Comparison of ENCODE assay signal across 9 cellular contexts in genomic region chr14:105168093-105168420, GRCh38. TPM values are rescaled to one million over a fixed set of nuclear protein-coding genes. Genes with fewer than 3 reads are reported as not detected.
DNase-seq lines count a peak whose midpoint lies in the region; ATAC-seq and TF ChIP-seq lines count a peak whose summit lies in the region.
"Had no signal": no experiment of that assay in that cellular context is flagged by ENCODE, and none has a peak within 500 bp of the region (broad histone marks: within the 10 kb centered on the region; RNA-seq: fewer than 3 reads in every experiment).

No MANE protein-coding gene starts in this region.

- H3K9me3 ChIP-seq in iPS-20b (ENCODE audit: insufficient read depth, low read depth, low read length): no peaks in the 10 kb centered on the region

- CTCF ChIA-PET in activated CD4-positive, alpha-beta memory T cell treated with anti-CD3 and anti-CD28 coated beads, Interleukin-2, amount 10 ng/mL, durations not matched to agents 7 days and 5 days (lab: Charles Lee): no interaction called here

- no peaks in the 10 kb centered on the region for H3K4me1 ChIP-seq in iPS-20b (ENCODE audit: insufficient read depth, low read length)

- peaks cover 44% of the 10 kb centered on the region for H3K27me3 ChIP-seq in iPS-20b (ENCODE audit: insufficient read depth, low read length)

- H3K27ac ChIP-seq in iPS-20b (ENCODE audit: low read length): no peak overlapping the region

- H3K36me3 Mint-ChIP-seq in activated CD4-positive, alpha-beta T cell treated with anti-CD3 and anti-CD28 coated beads, Interleukin-2, amount 10 ng/mL, durations not matched to agents 24 days and 14 days (ENCODE audit: low read depth): no peaks in the 10 kb centered on the region
- no peaks in the 10 kb centered on the region for H3K36me3 Mint-ChIP-seq in activated CD4-positive, alpha-beta memory T cell treated with anti-CD3 and anti-CD28 coated beads, Interleukin-2, amount 10 ng/mL, durations not matched to agents 7 days and 5 days (ENCODE audit: low read depth)
- peaks cover 0 to 2% of the 10 kb centered on the region in 2 donors for H3K36me3 Mint-ChIP-seq in stimulated activated naive B cell treated with anti-CD40 and anti-IgM and Interleukin-4, amounts not matched to agents 10 μg/mL and 1 μg/mL and 100 μg/mL, for 72 hours

- intact Hi-C loops in activated CD4-positive, alpha-beta T cell treated with anti-CD3 and anti-CD28 coated beads, Interleukin-2, amount 10 ng/mL, durations not matched to agents 24 days and 14 days (cut with micrococcal nuclease): loop anchor here (5.0 kb wide), 1 partner anchor 76 kb away; no protein-coding TSS in a partner anchor

- no peaks in the 10 kb centered on the region for H3K36me3 ChIP-seq in iPS-20b (ENCODE audit: insufficient read depth, low read depth, low read length)

- H3K27ac Mint-ChIP-seq in activated CD4-positive, alpha-beta T cell treated with anti-CD3 and anti-CD28 coated beads, Interleukin-2, amount 10 ng/mL, durations not matched to agents 24 days and 14 days: no peak overlapping the region
- H3K27ac Mint-ChIP-seq in activated CD4-positive, alpha-beta memory T cell treated with anti-CD3 and anti-CD28 coated beads, Interleukin-2, amount 10 ng/mL, durations not matched to agents 7 days and 5 days: no peak overlapping the region
- no peak overlapping the region for H3K27ac Mint-ChIP-seq in stimulated activated naive B cell treated with anti-CD40 and anti-IgM and Interleukin-4, amounts not matched to agents 10 μg/mL and 1 μg/mL and 100 μg/mL, for 72 hours

- ATAC-seq in stimulated activated naive B cell treated with anti-CD40 and anti-IgM and Interleukin-4, amounts not matched to agents 10 μg/mL and 1 μg/mL and 100 μg/mL, for 72 hours (replicated peaks): no peak

- no peak overlapping the region for H3K9ac ChIP-seq in iPS-20b (ENCODE audit: low read depth, low read length)

- H3K9me3 Mint-ChIP-seq in activated CD4-positive, alpha-beta T cell treated with anti-CD3 and anti-CD28 coated beads, Interleukin-2, amount 10 ng/mL, durations not matched to agents 24 days and 14 days: no peaks in the 10 kb centered on the region
- H3K9me3 Mint-ChIP-seq in activated CD4-positive, alpha-beta memory T cell treated with anti-CD3 and anti-CD28 coated beads, Interleukin-2, amount 10 ng/mL, durations not matched to agents 7 days and 5 days: no peaks in the 10 kb centered on the region
- no peaks in the 10 kb centered on the region for H3K9me3 Mint-ChIP-seq in stimulated activated naive B cell treated with anti-CD40 and anti-IgM and Interleukin-4, amounts not matched to agents 10 μg/mL and 1 μg/mL and 100 μg/mL, for 72 hours

- H3K27me3 Mint-ChIP-seq in activated CD4-positive, alpha-beta T cell treated with anti-CD3 and anti-CD28 coated beads, Interleukin-2, amount 10 ng/mL, durations not matched to agents 24 days and 14 days: peaks cover 19% of the 10 kb centered on the region
- H3K27me3 Mint-ChIP-seq in activated CD4-positive, alpha-beta memory T cell treated with anti-CD3 and anti-CD28 coated beads, Interleukin-2, amount 10 ng/mL, durations not matched to agents 7 days and 5 days: peaks cover 22% of the 10 kb centered on the region
- H3K27me3 Mint-ChIP-seq in stimulated activated naive B cell treated with anti-CD40 and anti-IgM and Interleukin-4, amounts not matched to agents 10 μg/mL and 1 μg/mL and 100 μg/mL, for 72 hours: peaks cover 30 to 53% of the 10 kb centered on the region in 2 donors

- POLR2A ChIA-PET in activated CD4-positive, alpha-beta memory T cell treated with anti-CD3 and anti-CD28 coated beads, Interleukin-2, amount 10 ng/mL, durations not matched to agents 7 days and 5 days (lab: Charles Lee): interaction anchor here (1.1 to 1.3 kb wide), 3 partner anchors 14 to 103 kb away, joined by 3 to 5 read pairs (median 4); partner anchors contain the start of gene GPR132

- TF ChIP-seq POLR2A in erythroblast (IDR thresholded peaks at IDR 0.05; ENCODE audit: low read length): no peak

- DNase-seq in activated CD4-positive, alpha-beta T cell treated with anti-CD3 and anti-CD28 coated beads, Interleukin-2, amount 10 ng/mL, durations not matched to agents 24 days and 14 days: no peak
- DNase-seq in activated CD4-positive, alpha-beta T cell treated with anti-CD3 and anti-CD28 coated beads, Interleukin-2, amount 50 U/mL, for 1 hour: no peak
- no peak for DNase-seq in activated CD4-positive, alpha-beta memory T cell treated with anti-CD3 and anti-CD28 coated beads, Interleukin-2, amount 10 ng/mL, durations not matched to agents 7 days and 5 days
- DNase-seq in stimulated activated naive B cell treated with anti-CD40 and anti-IgM and Interleukin-4, amounts not matched to agents 10 μg/mL and 1 μg/mL and 100 μg/mL, for 72 hours: no peak
- DNase-seq in stimulated activated CD4-positive, alpha-beta T cell treated with anti-CD3 and anti-CD28 coated beads, Interleukin-4, amount 100 ng/mL, for 4 hours: no peak
- DNase-seq in putamen (ENCODE audit: low spot score) (no peak), erythroblast (lab: John Stamatoyannopoulos, UW) (no peak)
- DNase-seq: NCI-H1417 treated with DMSO at 0.1 percent for 48 hours had no signal

- H3K4me1 Mint-ChIP-seq in activated CD4-positive, alpha-beta T cell treated with anti-CD3 and anti-CD28 coated beads, Interleukin-2, amount 10 ng/mL, durations not matched to agents 24 days and 14 days: peaks cover 7% of the 10 kb centered on the region
- peaks cover 16% of the 10 kb centered on the region for H3K4me1 Mint-ChIP-seq in activated CD4-positive, alpha-beta memory T cell treated with anti-CD3 and anti-CD28 coated beads, Interleukin-2, amount 10 ng/mL, durations not matched to agents 7 days and 5 days
- H3K4me1 Mint-ChIP-seq in stimulated activated naive B cell treated with anti-CD40 and anti-IgM and Interleukin-4, amounts not matched to agents 10 μg/mL and 1 μg/mL and 100 μg/mL, for 72 hours: peaks cover 15 to 23% of the 10 kb centered on the region in 2 donors

- H3K4me3 ChIP-seq in iPS-20b (ENCODE audit: low read length): peak overlapping the region; percentile 51; the same call in 1 of the 2 replicates

- peak overlapping the region; percentile 58 for H3K4me3 Mint-ChIP-seq in activated CD4-positive, alpha-beta T cell treated with anti-CD3 and anti-CD28 coated beads, Interleukin-2, amount 10 ng/mL, durations not matched to agents 24 days and 14 days
- H3K4me3 Mint-ChIP-seq in activated CD4-positive, alpha-beta memory T cell treated with anti-CD3 and anti-CD28 coated beads, Interleukin-2, amount 10 ng/mL, durations not matched to agents 7 days and 5 days: peak overlapping the region; percentile 37
- peak overlapping the region; percentile 53 to 59 for H3K4me3 Mint-ChIP-seq in stimulated activated naive B cell treated with anti-CD40 and anti-IgM and Interleukin-4, amounts not matched to agents 10 μg/mL and 1 μg/mL and 100 μg/mL, for 72 hours

RNA-seq across cellular contexts. Expression of gene JAG2, which starts 0.5 kb away (rescaled TPM):
- total RNA-seq in activated CD4-positive, alpha-beta T cell treated with anti-CD3 and anti-CD28 coated beads, Interleukin-2, amount 10 ng/mL, durations not matched to agents 24 days and 14 days: 9.7 and 11.2 TPM in 2 replicates
- 1 to 10 TPM; 2.6 to 3.0 TPM for total RNA-seq in activated CD4-positive, alpha-beta memory T cell treated with anti-CD3 and anti-CD28 coated beads, Interleukin-2, amount 10 ng/mL, durations not matched to agents 7 days and 5 days

RNA-seq across cellular contexts. Expression of gene NUDT14, which starts 13.1 kb away (rescaled TPM):
- total RNA-seq in activated CD4-positive, alpha-beta T cell treated with anti-CD3 and anti-CD28 coated beads, Interleukin-2, amount 10 ng/mL, durations not matched to agents 24 days and 14 days: 8.3 and 9.1 TPM in 2 replicates
- 10 to 100 TPM; 23.8 to 24.9 TPM for total RNA-seq in activated CD4-positive, alpha-beta memory T cell treated with anti-CD3 and anti-CD28 coated beads, Interleukin-2, amount 10 ng/mL, durations not matched to agents 7 days and 5 days
